Comparison of ENCODE assay signal across 12 cellular contexts in genomic region chr4:1041147-1041935, GRCh38. TPM values are rescaled to one million over a fixed set of nuclear protein-coding genes. Genes with fewer than 3 reads are reported as not detected.
DNase-seq lines count a peak whose midpoint lies in the region; ATAC-seq and TF ChIP-seq lines count a peak whose summit lies in the region.
"Had no signal": no experiment of that assay in that cellular context is flagged by ENCODE, and none has a peak within 500 bp of the region (broad histone marks: within the 10 kb centered on the region; RNA-seq: fewer than 3 reads in every experiment).

No MANE protein-coding gene starts in this region.

- H3K9ac ChIP-seq in IMR-90 (ENCODE audit: low read depth, low read length) = no peak overlapping the region

- no peak for TF ChIP-seq RAD21 in IMR-90 (IDR thresholded peaks at IDR 0.05; ENCODE audit: low read length)

- H3K27ac Mint-ChIP-seq in stimulated activated naive B cell treated with anti-CD40 and anti-IgM and Interleukin-4, amounts not matched to agents 10 μg/mL and 1 μg/mL and 100 μg/mL, for 72 hours = no peak overlapping the region

- dilution Hi-C loops in IMR-90 (cut with HindIII; ENCODE audit: low sequenced_read_pairs, unreplicated experiment) = no loop called here

- peaks cover 0 to 3% of the 10 kb centered on the region in 2 donors for H3K4me1 Mint-ChIP-seq in stimulated activated naive B cell treated with anti-CD40 and anti-IgM and Interleukin-4, amounts not matched to agents 10 μg/mL and 1 μg/mL and 100 μg/mL, for 72 hours

- H3K56ac ChIP-seq in IMR-90 (ENCODE audit: extremely low read depth, insufficient read depth, low read length) = peak overlapping the region; percentile 42; the same call in 1 of the 2 replicates

- peak overlapping the region; percentile 76 for H2AK5ac ChIP-seq in IMR-90 (ENCODE audit: low read depth, low read length)

- TF ChIP-seq CTCF in AG09309 (IDR thresholded peaks at IDR 0.05; ENCODE audit: control insufficient read depth, insufficient read depth, low read depth, low read length, missing control alignments) (no peak), IMR-90 (conservative IDR thresholded peaks at IDR 0.05; ENCODE audit: low read depth, low read length) (no peak)

- H3K9me1 ChIP-seq in IMR-90 (ENCODE audit: insufficient read depth, low read length) = peaks cover 30% of the 10 kb centered on the region

- DNase-seq in AG09309 (ENCODE audit: low read depth) (no peak), IMR-90 (peak; percentile 34), midbrain (lab: John Stamatoyannopoulos, UW) (peak; percentile 42), NCI-H1048 (lab: John Stamatoyannopoulos, UW) (no peak)
- no peak for DNase-seq in stimulated activated naive B cell treated with anti-CD40 and anti-IgM and Interleukin-4, amounts not matched to agents 10 μg/mL and 1 μg/mL and 100 μg/mL, for 72 hours
- DNase-seq in activated naive CD4-positive, alpha-beta T cell treated with Interleukin-2 at 50 U/mL for 16 hours = no peak
- DNase-seq: activated effector memory CD4-positive, alpha-beta T cell treated with Interleukin-2 at 50 U/mL for 16 hours; gastrocnemius medialis; NCI-H2171 treated with DMSO at 0.1 percent for 48 hours had no signal

- H3K14ac ChIP-seq in IMR-90 (replicated peaks; ENCODE audit: low read depth, low read length) = peak overlapping the region; percentile 74

- H3K4me3 Mint-ChIP-seq in stimulated activated naive B cell treated with anti-CD40 and anti-IgM and Interleukin-4, amounts not matched to agents 10 μg/mL and 1 μg/mL and 100 μg/mL, for 72 hours = no peak overlapping the region

- 10% methylated on average over 11 of the region's 36 CpGs; no CpG with 5 or more reads in 1 of the 2 experiments for WGBS in IMR-90 (ENCODE audit: extremely low coverage in 2 of 2, insufficient read length in 1 of 2), 2 experiments
- 49 to 52% methylated on average over 35 of the region's 36 CpGs for WGBS in ectodermal cell, 2 experiments

- no peaks in the 10 kb centered on the region for H3K36me3 ChIP-seq in IMR-90 (ENCODE audit: control insufficient read depth, insufficient read depth, low read length)
- H3K36me3 ChIP-seq in ectodermal cell (ENCODE audit: control insufficient read depth, insufficient read depth, low read length) = no peaks in the 10 kb centered on the region
- H3K36me3 ChIP-seq: gastrocnemius medialis, pancreas had no signal

- H3K4me3 ChIP-seq in AG09309 (ENCODE audit: control insufficient read depth, low read depth, low read length) (peak overlapping the region; percentile 15), IMR-90 (ENCODE audit: insufficient read depth, low read depth, low read length) (no peak overlapping the region), ectodermal cell (ENCODE audit: insufficient read depth, low read depth, low read length) (no peak overlapping the region)
- H3K4me3 ChIP-seq: gastrocnemius medialis, pancreas had no signal

- peak overlapping the region; percentile 1; the same call in 1 of the 2 replicates for H3K4me2 ChIP-seq in IMR-90 (ENCODE audit: low read depth, low read length)

- in situ Hi-C loops in IMR-90 (cut with MboI; ENCODE audit: low sequenced_read_pairs) = no loop called here

- H4K20me1 ChIP-seq in IMR-90 (ENCODE audit: insufficient read depth, low read length) = peaks cover 5% of the 10 kb centered on the region

- H2AK9ac ChIP-seq in IMR-90 (replicated peaks; ENCODE audit: low read depth, low read length, poor library complexity) = peak overlapping the region; percentile 86

- peak overlapping the region; percentile 21 for H4K91ac ChIP-seq in IMR-90 (ENCODE audit: insufficient read depth, low read depth, low read length)

- BruUV-seq in IMR-90 (replicated peaks; lab: Mats Ljungman, UMichigan) = no TSS peak

- TF ChIP-seq POLR2A in IMR-90 (IDR thresholded peaks at IDR 0.05; ENCODE audit: low read depth, low read length) = no peak

- intact Hi-C loops in IMR-90 (cut with micrococcal nuclease) = no loop called here

- H3K4ac ChIP-seq in IMR-90 (ENCODE audit: low read depth, low read length) = peak overlapping the region; percentile 77

- H3K27ac ChIP-seq in IMR-90 (ENCODE audit: insufficient read depth, low read length) (no peak overlapping the region), ectodermal cell (ENCODE audit: insufficient read depth, low read depth, low read length, poor library complexity, severe bottlenecking) (peak overlapping the region; percentile 55)
- H3K27ac ChIP-seq: gastrocnemius medialis, pancreas had no signal

- peaks cover 26 to 49% of the 10 kb centered on the region in 2 donors for H3K27me3 Mint-ChIP-seq in stimulated activated naive B cell treated with anti-CD40 and anti-IgM and Interleukin-4, amounts not matched to agents 10 μg/mL and 1 μg/mL and 100 μg/mL, for 72 hours

- no peaks in the 10 kb centered on the region; a peak in 1 of 4 replicates for H3K79me1 ChIP-seq in IMR-90 (ENCODE audit: low read depth in 1 of 2, low read length in 2 of 2)

- H2BK20ac ChIP-seq in IMR-90 (ENCODE audit: low read depth, low read length) = peak overlapping the region; percentile 75

- H4K5ac ChIP-seq in IMR-90 (ENCODE audit: low read depth, low read length) = no peak overlapping the region

- H2AFZ ChIP-seq in IMR-90 (replicated peaks; ENCODE audit: low read length, poor library complexity) = peak overlapping the region; percentile 90

- H2BK15ac ChIP-seq in IMR-90 (ENCODE audit: low read depth, low read length) = peak overlapping the region; percentile 47; the same call in 2 of the 3 replicates

- peaks cover 40% of the 10 kb centered on the region for H3K4me1 ChIP-seq in IMR-90 (ENCODE audit: control insufficient read depth, insufficient read depth, low read length)
- H3K4me1 ChIP-seq in ectodermal cell (ENCODE audit: control insufficient read depth, insufficient read depth, low read length) = peaks cover 51% of the 10 kb centered on the region

- H2BK120ac ChIP-seq in IMR-90 (ENCODE audit: low read depth, low read length) = peak overlapping the region; percentile 79

- H3K27me3 ChIP-seq in IMR-90 (ENCODE audit: control insufficient read depth, insufficient read depth, low read length) (no peaks in the 10 kb centered on the region), ectodermal cell (ENCODE audit: control insufficient read depth, insufficient read depth, low read length, poor library complexity, severe bottlenecking) (peaks cover 32% of the 10 kb centered on the region)
- H3K27me3 ChIP-seq: pancreas had no signal

- CTCF ChIA-PET in IMR-90 (lab: Yijun Ruan, JAX) = no interaction called here

- no peaks in the 10 kb centered on the region for H3K9me3 Mint-ChIP-seq in stimulated activated naive B cell treated with anti-CD40 and anti-IgM and Interleukin-4, amounts not matched to agents 10 μg/mL and 1 μg/mL and 100 μg/mL, for 72 hours

- H3K23ac ChIP-seq in IMR-90 (ENCODE audit: low read depth, low read length) = peak overlapping the region; percentile 36; the same call in 1 of the 2 replicates

- H2BK5ac ChIP-seq in IMR-90 (ENCODE audit: low read depth, low read length, poor library complexity, severe bottlenecking) = no peak overlapping the region

- POLR2A ChIA-PET in IMR-90 (lab: Charles Lee; ENCODE audit: unreplicated experiment) = no interaction called here

- H3K9me3 ChIP-seq in IMR-90 (ENCODE audit: control insufficient read depth, insufficient read depth, low read length) (no peaks in the 10 kb centered on the region), ectodermal cell (ENCODE audit: control insufficient read depth, low read length) (no peaks in the 10 kb centered on the region)
- H3K9me3 ChIP-seq: gastrocnemius medialis, pancreas had no signal

- peak; percentile 4; the same call in 1 of the 2 replicates for ATAC-seq in IMR-90 (ENCODE audit: low read depth)
- ATAC-seq in HG03521 (IDR thresholded peaks at IDR 0.05; ENCODE audit: unreplicated experiment) = no peak
- ATAC-seq in stimulated activated naive B cell treated with anti-CD40 and anti-IgM and Interleukin-4, amounts not matched to agents 10 μg/mL and 1 μg/mL and 100 μg/mL, for 72 hours (replicated peaks) = no peak
- ATAC-seq: gastrocnemius medialis, pancreas had no signal

- no peak overlapping the region for H3K18ac ChIP-seq in IMR-90 (ENCODE audit: low read depth, low read length)

- peak overlapping the region; percentile 24 to 66; a peak in 2 of 4 replicates for H4K8ac ChIP-seq in IMR-90 (ENCODE audit: low read depth in 2 of 2, low read length in 2 of 2)

- H3K36me3 Mint-ChIP-seq in stimulated activated naive B cell treated with anti-CD40 and anti-IgM and Interleukin-4, amounts not matched to agents 10 μg/mL and 1 μg/mL and 100 μg/mL, for 72 hours = peaks cover 0 to 3% of the 10 kb centered on the region in 2 donors

TF ChIP-seq in IMR-90, 13 proteins besides CTCF, POLR2A, EP300 and RAD21 (continues in another document):
- TF ChIP-seq MXI1 (IDR thresholded peaks at IDR 0.05; ENCODE audit: borderline replicate concordance, low read depth, low read length) (no peak), SMC3 (IDR thresholded peaks at IDR 0.05; ENCODE audit: low read depth, low read length) (no peak), NFE2L2 (IDR thresholded peaks at IDR 0.05; ENCODE audit: low read depth, low read length) (no peak), RCOR1 (IDR thresholded peaks at IDR 0.05; ENCODE audit: insufficient replicate concordance, low read length) (no peak)

RNA-seq across cellular contexts. Expression of gene FGFRL1, which starts 29.9 kb away (rescaled TPM):
- total RNA-seq in IMR-90 (2012; rRNA removed) = 43.3 and 49.3 TPM in 2 replicates
- polyA plus RNA-seq in IMR-90 (2012; rRNA removed) = 78.8 and 87.3 TPM in 2 replicates
- 35.7 and 111 TPM in 2 replicates for polyA plus RNA-seq in IMR-90 (2012; cell fraction: cytosol; rRNA removed)
- polyA plus RNA-seq in IMR-90 (2012; cell fraction: nucleus; rRNA removed; ENCODE audit: low replicate concordance) = 65.7 and 165 TPM in 2 replicates
- 9.9 TPM for polyA plus RNA-seq in ectodermal cell (2013, experiment 1 of 4)
- 13.8 TPM for polyA plus RNA-seq in ectodermal cell (2013, experiment 2 of 4)
- polyA plus RNA-seq in ectodermal cell (2013, experiment 3 of 4) = 12.4 TPM
- polyA plus RNA-seq in ectodermal cell (2013, experiment 4 of 4) = 13.9 TPM

RNA-seq across cellular contexts. Expression of gene SLC26A1, which starts 48.1 kb away (rescaled TPM):
- total RNA-seq in IMR-90 (2012; rRNA removed) = not detected in 2 replicates
- 0.09 and 0.13 TPM in 2 replicates for polyA plus RNA-seq in IMR-90 (2012; rRNA removed)
- polyA plus RNA-seq in IMR-90 (2012; cell fraction: cytosol; rRNA removed) = 0.03 and 0.05 TPM in 2 replicates
- polyA plus RNA-seq in IMR-90 (2012; cell fraction: nucleus; rRNA removed; ENCODE audit: low replicate concordance) = 0.24 and 0.40 TPM in 2 replicates
- 0.24 TPM for polyA plus RNA-seq in ectodermal cell (2013, experiment 1 of 4)
- 0.09 TPM for polyA plus RNA-seq in ectodermal cell (2013, experiment 2 of 4)
- polyA plus RNA-seq in ectodermal cell (2013, experiment 3 of 4) = 0.21 TPM
- 0.28 TPM for polyA plus RNA-seq in ectodermal cell (2013, experiment 4 of 4)

RNA-seq across cellular contexts. Expression of gene IDUA, which starts 54.5 kb away (rescaled TPM):
- total RNA-seq in IMR-90 (2012; rRNA removed) = 0.72 and 1.7 TPM in 2 replicates
- polyA plus RNA-seq in IMR-90 (2012; rRNA removed) = 12.5 and 16.7 TPM in 2 replicates
- 6.3 and 14.8 TPM in 2 replicates for polyA plus RNA-seq in IMR-90 (2012; cell fraction: cytosol; rRNA removed)
- 119 and 328 TPM in 2 replicates for polyA plus RNA-seq in IMR-90 (2012; cell fraction: nucleus; rRNA removed; ENCODE audit: low replicate concordance)
- polyA plus RNA-seq in ectodermal cell (2013, experiment 1 of 4) = 2.9 TPM
- 4.0 TPM for polyA plus RNA-seq in ectodermal cell (2013, experiment 2 of 4)
- polyA plus RNA-seq in ectodermal cell (2013, experiment 3 of 4) = 4.5 TPM
- 3.4 TPM for polyA plus RNA-seq in ectodermal cell (2013, experiment 4 of 4)

Comparison
In these comparisons a context has a peak if more than half of its experiments do, and no peak if none do; other contexts are left out.
1. DNase-seq: peak in IMR-90 (single experiment) and midbrain (single experiment); none in AG09309 (single experiment), stimulated activated naive B cell treated with anti-CD40 and anti-IgM and Interleukin-4, amounts not matched to agents 10 μg/mL and 1 μg/mL and 100 μg/mL, for 72 hours (single experiment), activated naive CD4-positive, alpha-beta T cell treated with Interleukin-2 at 50 U/mL for 16 hours (single experiment) and NCI-H1048 (single experiment).